Comparison of ENCODE assay signal across 23 cellular contexts in the genomic region with DNA sequence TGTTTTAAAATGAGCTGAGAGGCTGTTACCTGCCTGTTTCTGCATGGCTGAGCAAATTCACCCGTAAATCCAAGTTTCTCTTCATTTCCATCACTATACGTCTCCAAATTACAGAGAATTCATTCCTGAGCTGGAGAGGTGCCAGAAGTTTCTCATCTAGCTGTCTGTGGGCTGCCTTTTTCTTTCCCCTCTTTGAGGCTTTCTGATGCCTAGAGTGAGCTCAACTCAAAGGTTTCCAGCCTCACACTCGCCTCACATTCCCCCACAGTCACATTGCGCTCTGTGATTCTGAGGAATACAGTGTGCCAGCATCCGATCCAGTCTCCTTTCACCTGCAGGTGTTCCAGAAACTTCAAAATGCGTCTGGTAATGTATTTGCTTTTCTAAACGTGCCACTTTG. TPM values are rescaled to one million over a fixed set of nuclear protein-coding genes. Genes with fewer than 3 reads are reported as not detected.
"Had no signal": no experiment of that assay in that cellular context is flagged by ENCODE, and none has a peak within 500 bp of the region (broad histone marks: within the 10 kb centered on the region; RNA-seq: fewer than 3 reads in every experiment).

A gene (plus strand): TSS at position 244 of the 400 bp plus-strand sequence.

- H3K9me2 ChIP-seq: SK-N-SH had no signal

- H3K9me3 Mint-ChIP-seq: activated naive CD4-positive, alpha-beta T cell treated with anti-CD3 and anti-CD28 coated beads, Interleukin-2, amount 10 ng/mL, durations not matched to agents 7 days and 5 days; activated naive CD8-positive, alpha-beta T cell treated with anti-CD3 and anti-CD28 coated beads, Interleukin-2, amount 50 U/mL, for 24 hours; T-helper 2 cell treated with Interferon-gamma antibody and Interleukin-4, amounts not matched to agents 5 μg/mL and 100 μg/mL, for 36 hours had no signal

- H3K4me2 ChIP-seq: SK-N-SH had no signal

- H3K36me3 ChIP-seq: esophagus squamous epithelium, lower lobe of right lung, right atrium auricular region, stomach, upper lobe of left lung had no signal

- H3K36me3 Mint-ChIP-seq: activated naive CD4-positive, alpha-beta T cell treated with anti-CD3 and anti-CD28 coated beads, Interleukin-2, amount 10 ng/mL, durations not matched to agents 7 days and 5 days; natural killer cell treated with Interleukin-12 subunit alpha and Interleukin-12 subunit beta and Interleukin-15 and Interleukin-18, amount 100 ng/mL, for 72 hours had no signal

- H3K9me3 ChIP-seq: esophagus squamous epithelium, lower lobe of right lung, right atrium auricular region, SK-N-SH, stomach, testis, upper lobe of left lung had no signal

- H3K27me3 Mint-ChIP-seq: activated naive CD4-positive, alpha-beta T cell treated with anti-CD3 and anti-CD28 coated beads, Interleukin-2, amount 10 ng/mL, durations not matched to agents 7 days and 5 days; natural killer cell treated with Interleukin-12 subunit alpha and Interleukin-12 subunit beta and Interleukin-15 and Interleukin-18, amount 100 ng/mL, for 72 hours had no signal

- H3K9ac ChIP-seq: SK-N-SH had no signal

- ATAC-seq: activated naive CD8-positive, alpha-beta T cell treated with anti-CD3 and anti-CD28 coated beads, Interleukin-2, amount 50 U/mL, for 24 hours; left colon; lower lobe of right lung; natural killer cell treated with Interleukin-12 subunit alpha and Interleukin-12 subunit beta and Interleukin-15 and Interleukin-18, amount 100 ng/mL, for 72 hours had no signal

- H3K4me1 Mint-ChIP-seq: activated naive CD4-positive, alpha-beta T cell treated with anti-CD3 and anti-CD28 coated beads, Interleukin-2, amount 10 ng/mL, durations not matched to agents 7 days and 5 days; activated naive CD8-positive, alpha-beta T cell treated with anti-CD3 and anti-CD28 coated beads, Interleukin-2, amount 50 U/mL, for 24 hours had no signal

- H3K27me3 ChIP-seq: esophagus squamous epithelium, right atrium auricular region, stomach, testis, upper lobe of left lung had no signal

- H3K27ac ChIP-seq: esophagus squamous epithelium, lower lobe of right lung, right atrium auricular region, stomach, testis, upper lobe of left lung had no signal

- DNase-seq: activated CD4-positive, alpha-beta T cell treated with anti-CD3 and anti-CD28 coated beads, Interleukin-2, amount 50 U/mL, for 1 hour; activated CD4-positive, CD25-positive, alpha-beta regulatory T cell; activated CD8-positive, alpha-beta memory T cell treated with anti-CD3 and anti-CD28 coated beads, Interleukin-2, amount 50 U/mL, for 48 hours; activated effector memory CD4-positive, alpha-beta T cell treated with Interleukin-2 at 50 U/mL for 16 hours; activated naive CD4-positive, alpha-beta T cell treated with anti-CD3 and anti-CD28 coated beads, Interleukin-2, amount 10 ng/mL, durations not matched to agents 7 days and 5 days; activated naive CD8-positive, alpha-beta T cell treated with anti-CD3 and anti-CD28 coated beads, Interleukin-2, amount 50 U/mL, for 24 hours; activated T-cell treated with anti-CD3 and anti-CD28 coated beads, Interleukin-2, amount 50 U/mL, for 48 hours; cortex of kidney; effector CD8-positive, alpha-beta T cell; esophagus squamous epithelium; hippocampal formation; islet precursor cell; left colon; lower lobe of right lung; SK-N-SH; stomach; testis; upper lobe of left lung had no signal

- H3K4me1 ChIP-seq: esophagus squamous epithelium, lower lobe of right lung, right atrium auricular region, stomach, testis, upper lobe of left lung had no signal

- H3K4me3 Mint-ChIP-seq: activated naive CD4-positive, alpha-beta T cell treated with anti-CD3 and anti-CD28 coated beads, Interleukin-2, amount 10 ng/mL, durations not matched to agents 7 days and 5 days; activated naive CD8-positive, alpha-beta T cell treated with anti-CD3 and anti-CD28 coated beads, Interleukin-2, amount 50 U/mL, for 24 hours; natural killer cell treated with Interleukin-12 subunit alpha and Interleukin-12 subunit beta and Interleukin-15 and Interleukin-18, amount 100 ng/mL, for 72 hours; T-helper 2 cell treated with Interferon-gamma antibody and Interleukin-4, amounts not matched to agents 5 μg/mL and 100 μg/mL, for 36 hours had no signal

- H3K4me3 ChIP-seq: esophagus squamous epithelium, lower lobe of right lung, right atrium auricular region, stomach, testis, upper lobe of left lung had no signal

- H3K27ac Mint-ChIP-seq: activated naive CD4-positive, alpha-beta T cell treated with anti-CD3 and anti-CD28 coated beads, Interleukin-2, amount 10 ng/mL, durations not matched to agents 7 days and 5 days; activated naive CD8-positive, alpha-beta T cell treated with anti-CD3 and anti-CD28 coated beads, Interleukin-2, amount 50 U/mL, for 24 hours; natural killer cell treated with Interleukin-12 subunit alpha and Interleukin-12 subunit beta and Interleukin-15 and Interleukin-18, amount 100 ng/mL, for 72 hours; progenitor cell of endocrine pancreas; T-helper 2 cell treated with Interferon-gamma antibody and Interleukin-4, amounts not matched to agents 5 μg/mL and 100 μg/mL, for 36 hours had no signal

RNA-seq across cellular contexts. Expression of the gene that starts here (rescaled TPM):
- total RNA-seq: esophagus squamous epithelium; left colon; lower lobe of right lung; natural killer cell treated with Interleukin-12 subunit alpha and Interleukin-12 subunit beta and Interleukin-15 and Interleukin-18, amount 100 ng/mL, for 72 hours; progenitor cell of endocrine pancreas; skeletal muscle tissue; upper lobe of left lung had no signal
- polyA plus RNA-seq: SK-N-SH, stomach had no signal
